ENCODE assay signal across 24 cellular contexts in the genomic region with DNA sequence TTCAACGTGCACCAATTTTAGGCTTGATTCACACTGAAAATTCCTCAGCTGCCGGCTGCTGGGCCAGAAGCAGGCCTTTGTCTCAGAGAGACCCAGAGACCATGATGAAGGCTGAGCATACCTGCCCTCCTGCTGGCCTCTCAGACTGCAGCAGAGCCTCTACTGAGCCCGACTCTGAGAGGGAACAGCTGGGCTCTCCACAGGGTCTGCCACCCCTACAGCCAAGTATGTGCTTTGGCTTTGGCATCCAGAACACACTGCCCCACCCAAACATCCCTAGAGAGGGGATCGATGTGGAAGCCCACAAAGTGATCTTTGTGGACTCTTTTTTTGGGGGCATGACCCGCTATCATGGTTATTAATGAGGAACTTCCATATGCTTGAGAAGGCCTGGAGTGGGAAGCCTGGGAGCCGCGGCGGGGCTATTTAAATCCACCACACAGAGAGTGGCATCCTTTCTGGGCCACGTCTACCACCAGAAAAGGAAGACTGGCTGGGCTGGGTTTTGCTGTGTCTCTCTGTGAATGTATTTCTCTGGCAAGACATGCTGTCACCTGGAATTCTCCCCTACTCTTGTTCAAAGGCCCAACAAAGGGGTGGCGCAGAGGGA.
DNase-seq lines count a peak whose midpoint lies in the region; TF ChIP-seq lines count a peak whose summit lies in the region.
"Had no signal": no experiment of that assay in that cellular context is flagged by ENCODE, and none has a peak within 500 bp of the region (broad histone marks: within the 10 kb centered on the region; RNA-seq: fewer than 3 reads in every experiment).

No MANE protein-coding gene starts in this region.

- no peak overlapping the region for H2BK15ac ChIP-seq in H9 (ENCODE audit: low read depth, low read length)

- WGBS in H9 (ENCODE audit: extremely low coverage, insufficient read length, low lambda C conversion rate), result no CpG with 5 or more reads among the region's 10 CpGs
- WGBS in testis, 2 donors, result 82 to 88% methylated on average over 7 to 10 of the region's 10 CpGs

- no peak overlapping the region for H3K4me3 ChIP-seq in muscle layer of colon (ENCODE audit: low read depth in 1 of 2, low read length in 2 of 2)
- no peak overlapping the region for H3K4me3 ChIP-seq in testis
- H3K4me3 ChIP-seq: lower lobe of right lung, neural progenitor cell, skin epidermis, thoracic aorta had no signal

- no peak overlapping the region for H2BK12ac ChIP-seq in H9 (ENCODE audit: insufficient read length, low read depth, low read length)

- no peak for DNase-seq in H9
- no peak for DNase-seq in putamen (ENCODE audit: low spot score)
- no peak for DNase-seq in NCI-H82 treated with DMSO at 0.1 percent for 48 hours (lab: John Stamatoyannopoulos, UW; ENCODE audit: unreplicated experiment)
- no peak for DNase-seq in testis
- DNase-seq: activated CD8-positive, alpha-beta T cell treated with anti-CD3 and anti-CD28 coated beads, Interleukin-2, amount 10 ng/mL, durations not matched to agents 7 days and 5 days; activated gamma-delta T cell treated with Interleukin-2 at 50 U/mL for 16 hours; activated T-cell treated with anti-CD3 and anti-CD28 coated beads, Interleukin-2, amount 50 U/mL, for 1 hour; DMS153; GDM1; KG1; lower lobe of right lung; NCI-H1436 treated with DMSO at 0.1 percent for 48 hours; NCI-H2107; NCI-H446 treated with DMSO at 0.1 percent for 48 hours; posterior cingulate gyrus; SIG-M5; SW 1271 had no signal

- no peaks in the 10 kb centered on the region for H3K23me2 ChIP-seq in H9 (ENCODE audit: insufficient read length, low read depth, low read length, poor library complexity, severe bottlenecking)

- no peak overlapping the region for H2AK5ac ChIP-seq in H9 (ENCODE audit: insufficient read length, low read length)

- H3K27me3 ChIP-seq in H9 (ENCODE audit: insufficient read depth, low read length) (no peaks in the 10 kb centered on the region), muscle layer of colon (ENCODE audit: control insufficient read depth in 1 of 2, insufficient read depth in 2 of 2, low read length in 2 of 2) (no peaks in the 10 kb centered on the region), testis (no peaks in the 10 kb centered on the region)
- H3K27me3 ChIP-seq: neural progenitor cell had no signal

- no peaks in the 10 kb centered on the region for H3K36me3 Mint-ChIP-seq in H9 (ENCODE audit: insufficient read depth in 1 of 3, low read depth in 3 of 3)
- peaks cover 11% of the 10 kb centered on the region for H3K36me3 Mint-ChIP-seq in brain
- H3K36me3 Mint-ChIP-seq: neural progenitor cell had no signal

- no peaks in the 10 kb centered on the region for H3K9me3 Mint-ChIP-seq in H9
- H3K9me3 Mint-ChIP-seq in brain, result peaks cover 0 to under 1% (median 0%) of the 10 kb centered on the region in 5 experiments
- H3K9me3 Mint-ChIP-seq: dendritic cell treated with granulocyte-macrophage colony-stimulating factor and Interleukin-4, amounts not matched to agents 40 ng/mL and 50 ng/mL, for 4 days; neural progenitor cell had no signal

- H3K36me3 ChIP-seq in muscle layer of colon (ENCODE audit: insufficient read depth, low read length), result peaks cover 3% of the 10 kb centered on the region
- no peaks in the 10 kb centered on the region for H3K36me3 ChIP-seq in testis (ENCODE audit: low read depth, missing control alignments)
- H3K36me3 ChIP-seq: lower lobe of right lung, neural progenitor cell, thoracic aorta had no signal

- no peaks in the 10 kb centered on the region for H3K79me2 ChIP-seq in H9 (ENCODE audit: insufficient read depth, low read length)

- H3K4me1 ChIP-seq in H9 (ENCODE audit: insufficient read depth, low read length) (peaks cover 4% of the 10 kb centered on the region; the same call in 1 of the 2 replicates), muscle layer of colon (ENCODE audit: insufficient read depth, low read length) (peaks cover 94% of the 10 kb centered on the region), testis (peaks cover 54% of the 10 kb centered on the region)
- H3K4me1 ChIP-seq: neural progenitor cell had no signal

- no peak overlapping the region for H3T11ph ChIP-seq in H9 (ENCODE audit: low read length)

- H3K4me3 Mint-ChIP-seq in H9 (no peak overlapping the region), brain (no peak overlapping the region)
- H3K4me3 Mint-ChIP-seq: activated CD8-positive, alpha-beta T cell treated with anti-CD3 and anti-CD28 coated beads, Interleukin-2, amount 10 ng/mL, durations not matched to agents 7 days and 5 days; dendritic cell treated with granulocyte-macrophage colony-stimulating factor and Interleukin-4, amounts not matched to agents 40 ng/mL and 50 ng/mL, for 4 days; neural progenitor cell had no signal

- H3K4me1 Mint-ChIP-seq in H9, result peaks cover 13% of the 10 kb centered on the region in 2 experiments
- H3K4me1 Mint-ChIP-seq in brain, result peaks cover 94% of the 10 kb centered on the region

- no peaks in the 10 kb centered on the region for H3K79me1 ChIP-seq in H9 (ENCODE audit: insufficient read depth, low read depth, low read length, poor library complexity, severe bottlenecking)

- no peak overlapping the region for H3K18ac ChIP-seq in H9 (ENCODE audit: insufficient read length, low read depth, low read length)

- no peak overlapping the region for H2AFZ ChIP-seq in H9 (ENCODE audit: low read length)
- H2AFZ ChIP-seq: neural progenitor cell had no signal

- H2BK120ac ChIP-seq in H9 (ENCODE audit: low read depth, low read length, poor library complexity, severe bottlenecking), result no peak overlapping the region

- H3K56ac ChIP-seq in H9 (ENCODE audit: insufficient read length, low read depth, low read length), result no peak overlapping the region

- H3K27me3 Mint-ChIP-seq in H9 (ENCODE audit: low read depth) (no peaks in the 10 kb centered on the region), brain (no peaks in the 10 kb centered on the region)

- no peak overlapping the region for H2BK5ac ChIP-seq in H9 (ENCODE audit: insufficient read length, low read length)

- H3K27ac ChIP-seq in H9 (ENCODE audit: insufficient read length, low read depth, low read length) (no peak overlapping the region), muscle layer of colon (ENCODE audit: low read depth, low read length) (peak overlapping the region; percentile 52), temporal lobe (ENCODE audit: low read depth, low read length) (peak overlapping the region; percentile 92), testis (no peak overlapping the region)
- H3K27ac ChIP-seq: lower lobe of right lung, neural progenitor cell had no signal

- no peak overlapping the region for H3K4ac ChIP-seq in H9 (ENCODE audit: low read depth, low read length)

- no peak overlapping the region for H2BK20ac ChIP-seq in H9 (ENCODE audit: low read depth, low read length, poor library complexity, severe bottlenecking)

- H3K9me3 ChIP-seq in H9 (ENCODE audit: control insufficient read depth, low read depth, low read length) (no peaks in the 10 kb centered on the region), muscle layer of colon (ENCODE audit: low read length) (no peaks in the 10 kb centered on the region), testis (no peaks in the 10 kb centered on the region)
- H3K9me3 ChIP-seq: lower lobe of right lung, thoracic aorta had no signal

- H4K8ac ChIP-seq in H9 (replicated peaks; ENCODE audit: insufficient read length, low read depth, low read length), result no peak overlapping the region

- no peak overlapping the region for H3K23ac ChIP-seq in H9 (ENCODE audit: insufficient read length, low read depth, low read length)

- TF ChIP-seq CTCF in H9 (conservative IDR thresholded peaks at IDR 0.05) (no peak), brain (conservative IDR thresholded peaks at IDR 0.05) (no peak), testis (IDR thresholded peaks at IDR 0.05) (no peak)

- no peak overlapping the region; a peak in 1 of 7 replicates for H3K27ac Mint-ChIP-seq in H9
- peak overlapping the region in 3 of 5 experiments; percentile 11 to 96 (median 69) for H3K27ac Mint-ChIP-seq in brain
- H3K27ac Mint-ChIP-seq: dendritic cell treated with granulocyte-macrophage colony-stimulating factor and Interleukin-4, amounts not matched to agents 40 ng/mL and 50 ng/mL, for 4 days; neural progenitor cell had no signal

- no peaks in the 10 kb centered on the region for H4K20me1 ChIP-seq in H9 (ENCODE audit: control insufficient read depth, insufficient read depth, insufficient read length)

- no peak for TF ChIP-seq POLR2A in testis (IDR thresholded peaks at IDR 0.05)

- H3K4me2 ChIP-seq in H9 (ENCODE audit: insufficient read depth, insufficient read length, low read length), result no peak overlapping the region
- H3K4me2 ChIP-seq: neural progenitor cell had no signal

- no peak overlapping the region for H3K9ac ChIP-seq in H9 (ENCODE audit: extremely low read depth, insufficient read length, low read length)
- H3K9ac ChIP-seq in muscle layer of colon (ENCODE audit: low read length), result no peak overlapping the region
- H3K9ac ChIP-seq: neural progenitor cell had no signal

- intact Hi-C loops in testis (cut with DNase I; ENCODE audit: low total_unique reads), result no loop called here

- H3K14ac ChIP-seq in H9 (ENCODE audit: insufficient read depth, low read length), result peak overlapping the region; percentile 46; the same call in 1 of the 2 replicates

- no peak overlapping the region for H4K5ac ChIP-seq in H9 (ENCODE audit: insufficient read length, low read depth, low read length)

- no peak overlapping the region for H4K91ac ChIP-seq in H9 (ENCODE audit: insufficient read length, low read depth, low read length)

Comparison
In these comparisons a context has a peak if more than half of its experiments do, and no peak if none do; other contexts are left out.
1. H3K27ac ChIP-seq: peak in muscle layer of colon (single experiment) and temporal lobe (single experiment); none in H9 (single experiment) and testis (0 of 2).
2. H3K27ac Mint-ChIP-seq: peak in brain (3 of 5); none in H9 (0 of 3).